ENCODE assay signal across 9 cellular contexts in the genomic region with DNA sequence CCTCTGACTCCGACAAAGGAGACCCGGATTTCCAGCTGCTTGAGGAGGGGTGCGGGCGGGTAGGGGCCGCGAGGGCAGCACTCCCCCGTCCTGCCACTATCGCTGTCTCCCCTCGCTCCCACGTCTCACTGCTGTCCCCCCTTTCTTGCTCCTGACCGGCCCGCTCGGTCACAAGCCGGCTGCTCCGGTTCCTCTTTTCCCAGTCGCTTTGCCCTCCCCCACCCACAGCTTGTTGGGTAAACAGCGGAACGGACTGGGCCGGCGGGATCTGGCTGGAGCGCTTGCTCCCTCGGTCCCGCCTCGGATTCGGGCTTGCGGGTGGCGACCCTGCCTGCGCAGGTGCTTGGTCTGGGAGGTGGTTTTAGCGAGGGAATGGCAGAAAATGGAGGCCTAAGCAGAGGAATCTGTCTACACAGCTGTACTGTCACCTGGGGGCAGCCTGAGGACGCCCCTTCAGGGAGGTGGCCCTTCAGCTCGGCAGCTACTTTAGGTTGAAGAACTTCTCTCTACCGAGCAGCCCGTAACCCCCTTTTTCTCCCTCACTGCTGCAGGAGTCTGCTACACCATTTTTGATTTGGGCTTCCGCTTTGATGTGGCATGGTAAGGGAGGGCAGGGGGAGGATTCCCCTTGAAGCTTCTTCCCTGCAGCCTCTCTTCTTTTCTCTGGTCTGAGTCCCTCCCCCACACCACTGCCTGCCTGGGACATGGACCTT. TPM values are rescaled to one million over a fixed set of nuclear protein-coding genes. Genes with fewer than 3 reads are reported as not detected.
DNase-seq lines count a peak whose midpoint lies in the region; ATAC-seq, FAIRE-seq and TF ChIP-seq lines count a peak whose summit lies in the region.
"Had no signal": no experiment of that assay in that cellular context is flagged by ENCODE, and none has a peak within 500 bp of the region (broad histone marks: within the 10 kb centered on the region; RNA-seq: fewer than 3 reads in every experiment).

No MANE protein-coding gene starts in this region.

- H3K4me1 ChIP-seq in MM.1S (ENCODE audit: low read length) (peaks cover 44% of the 10 kb centered on the region), neuron (ENCODE audit: insufficient read depth, low read length) (peaks cover 55% of the 10 kb centered on the region)

- peak overlapping the region; percentile 96 for H3K4me3 ChIP-seq in MM.1S (ENCODE audit: low read length)
- H3K4me3 ChIP-seq in neuron (ENCODE audit: low read length): peak overlapping the region; percentile 72

- peak overlapping the region; percentile 95 for H3K9ac ChIP-seq in MM.1S (ENCODE audit: low read length)

- intact Hi-C loops in activated T-helper 1 cell treated with anti-CD3 and anti-CD28 coated beads, Interleukin-12 subunit alpha, Interleukin-12 subunit beta, Interleukin-2, Interleukin-4 antibody, amounts not matched to agents 30 ng/mL and 10 ng/mL and 1 ng/mL, durations not matched to agents 14 hours and 24 hours and 36 hours (cut with micrococcal nuclease): loop anchor here (10.0 kb wide), 1 partner anchor 611 kb away; the partner anchor contains the start of gene ELOVL1

- H3K79me2 ChIP-seq in MM.1S (ENCODE audit: low read length): peaks cover 56% of the 10 kb centered on the region

- H3K27me3 Mint-ChIP-seq in activated T-helper 1 cell treated with anti-CD3 and anti-CD28 coated beads, Interleukin-12 subunit alpha, Interleukin-12 subunit beta, Interleukin-2, Interleukin-4 antibody, amounts not matched to agents 30 ng/mL and 10 ng/mL and 1 ng/mL, durations not matched to agents 14 hours and 24 hours and 36 hours (ENCODE audit: insufficient read depth): peaks cover 1% of the 10 kb centered on the region

- peaks cover 60% of the 10 kb centered on the region for H3K4me1 Mint-ChIP-seq in activated T-helper 1 cell treated with anti-CD3 and anti-CD28 coated beads, Interleukin-12 subunit alpha, Interleukin-12 subunit beta, Interleukin-2, Interleukin-4 antibody, amounts not matched to agents 30 ng/mL and 10 ng/mL and 1 ng/mL, durations not matched to agents 14 hours and 24 hours and 36 hours (ENCODE audit: low read depth)

- H3K9me2 ChIP-seq in MM.1S (replicated peaks; ENCODE audit: insufficient read depth, low read length): no peaks in the 10 kb centered on the region

- peak; percentile 71 for DNase-seq in activated CD8-positive, alpha-beta memory T cell treated with anti-CD3 and anti-CD28 coated beads for 24 hours
- no peak for DNase-seq in activated CD8-positive, alpha-beta memory T cell treated with anti-CD3 and anti-CD28 coated beads, Interleukin-2, amount 50 U/mL, for 4 hours
- DNase-seq in MM.1S (no peak), frontal cortex (ENCODE audit: low spot score in 2 of 2) (peak; percentile 63 to 68), DMS114 treated with DMSO at 0.1 percent for 48 hours (lab: John Stamatoyannopoulos, UW; ENCODE audit: unreplicated experiment) (no peak)
- peak; percentile 25 for DNase-seq in activated T-helper 1 cell treated with anti-CD3 and anti-CD28 coated beads, Interleukin-12 subunit alpha, Interleukin-12 subunit beta, Interleukin-2, Interleukin-4 antibody, amounts not matched to agents 30 ng/mL and 10 ng/mL and 1 ng/mL, durations not matched to agents 14 hours and 24 hours and 36 hours (ENCODE audit: low spot score)

- H3F3A ChIP-seq in MM.1S (ENCODE audit: insufficient read depth, low read length): peaks cover 27% of the 10 kb centered on the region

- 0 out of 2 replicates have a peak, but pooled peaks cover 3% of the 10 kb centered on the region for H3K36me3 ChIP-seq in MM.1S (replicated peaks; ENCODE audit: insufficient read depth, low read length)
- H3K36me3 ChIP-seq in neuron (ENCODE audit: insufficient read depth, low read length): peaks cover 20% of the 10 kb centered on the region

- H3K27me3 ChIP-seq in MM.1S (replicated peaks; ENCODE audit: insufficient read depth, low read length) (no peaks in the 10 kb centered on the region), neuron (ENCODE audit: insufficient read depth, low read length) (no peaks in the 10 kb centered on the region)

- no peak for ATAC-seq in HG03196 (IDR thresholded peaks at IDR 0.05; ENCODE audit: unreplicated experiment)

- H3K27ac ChIP-seq in MM.1S (ENCODE audit: low read length): peak overlapping the region; percentile 79; the same call in 1 of the 2 replicates

- no peaks in the 10 kb centered on the region for H3K9me3 Mint-ChIP-seq in activated T-helper 1 cell treated with anti-CD3 and anti-CD28 coated beads, Interleukin-12 subunit alpha, Interleukin-12 subunit beta, Interleukin-2, Interleukin-4 antibody, amounts not matched to agents 30 ng/mL and 10 ng/mL and 1 ng/mL, durations not matched to agents 14 hours and 24 hours and 36 hours

- H3K9me3 ChIP-seq in MM.1S (replicated peaks; ENCODE audit: insufficient read depth, low read length): no peaks in the 10 kb centered on the region
- H3K9me3 ChIP-seq in neuron (ENCODE audit: low read length): no peaks in the 10 kb centered on the region

- peak overlapping the region; percentile 85 for H3K4me3 Mint-ChIP-seq in activated T-helper 1 cell treated with anti-CD3 and anti-CD28 coated beads, Interleukin-12 subunit alpha, Interleukin-12 subunit beta, Interleukin-2, Interleukin-4 antibody, amounts not matched to agents 30 ng/mL and 10 ng/mL and 1 ng/mL, durations not matched to agents 14 hours and 24 hours and 36 hours

- peak overlapping the region; percentile 87 for H2AFZ ChIP-seq in MM.1S (ENCODE audit: low read length)
- H2AFZ ChIP-seq in neuron (ENCODE audit: low read depth, low read length): peak overlapping the region; percentile 91

- peak overlapping the region; percentile 80 for H3K27ac Mint-ChIP-seq in activated T-helper 1 cell treated with anti-CD3 and anti-CD28 coated beads, Interleukin-12 subunit alpha, Interleukin-12 subunit beta, Interleukin-2, Interleukin-4 antibody, amounts not matched to agents 30 ng/mL and 10 ng/mL and 1 ng/mL, durations not matched to agents 14 hours and 24 hours and 36 hours

- H4K20me1 ChIP-seq in MM.1S (ENCODE audit: insufficient read depth, low read length): peaks cover 4% of the 10 kb centered on the region; the same call in 1 of the 2 replicates

- no peak for FAIRE-seq in frontal cortex (lab: Jason Lieb, UNC)
- FAIRE-seq: islet of Langerhans had no signal

- H3K4me2 ChIP-seq in MM.1S (ENCODE audit: low read depth, low read length): peak overlapping the region; percentile 87

- no peak for TF ChIP-seq CTCF in MM.1S (IDR thresholded peaks at IDR 0.05; ENCODE audit: low read length)

- peaks cover 43% of the 10 kb centered on the region for H3K36me3 Mint-ChIP-seq in activated T-helper 1 cell treated with anti-CD3 and anti-CD28 coated beads, Interleukin-12 subunit alpha, Interleukin-12 subunit beta, Interleukin-2, Interleukin-4 antibody, amounts not matched to agents 30 ng/mL and 10 ng/mL and 1 ng/mL, durations not matched to agents 14 hours and 24 hours and 36 hours (ENCODE audit: low read depth)

RNA-seq across cellular contexts. Expression of gene ATP6V0B, which starts 0.6 kb away (rescaled TPM):
- 187 and 195 TPM in 2 replicates for total RNA-seq in activated T-helper 1 cell treated with anti-CD3 and anti-CD28 coated beads, Interleukin-12 subunit alpha, Interleukin-12 subunit beta, Interleukin-2, Interleukin-4 antibody, amounts not matched to agents 30 ng/mL and 10 ng/mL and 1 ng/mL, durations not matched to agents 14 hours and 24 hours and 36 hours
- total RNA-seq in frontal cortex: 265 TPM

RNA-seq across cellular contexts. Expression of gene B4GALT2, which starts 3.6 kb away (rescaled TPM):
- total RNA-seq in activated T-helper 1 cell treated with anti-CD3 and anti-CD28 coated beads, Interleukin-12 subunit alpha, Interleukin-12 subunit beta, Interleukin-2, Interleukin-4 antibody, amounts not matched to agents 30 ng/mL and 10 ng/mL and 1 ng/mL, durations not matched to agents 14 hours and 24 hours and 36 hours: 51.2 and 51.3 TPM in 2 replicates
- total RNA-seq in frontal cortex: 119 TPM

RNA-seq across cellular contexts. Expression of gene DPH2, which starts 5.6 kb away (rescaled TPM):
- 73.8 and 74.8 TPM in 2 replicates for total RNA-seq in activated T-helper 1 cell treated with anti-CD3 and anti-CD28 coated beads, Interleukin-12 subunit alpha, Interleukin-12 subunit beta, Interleukin-2, Interleukin-4 antibody, amounts not matched to agents 30 ng/mL and 10 ng/mL and 1 ng/mL, durations not matched to agents 14 hours and 24 hours and 36 hours
- total RNA-seq in frontal cortex: 12.2 TPM

RNA-seq across cellular contexts. Expression of gene CCDC24, which starts 16.0 kb away (rescaled TPM):
- 2.7 TPM in 2 replicates for total RNA-seq in activated T-helper 1 cell treated with anti-CD3 and anti-CD28 coated beads, Interleukin-12 subunit alpha, Interleukin-12 subunit beta, Interleukin-2, Interleukin-4 antibody, amounts not matched to agents 30 ng/mL and 10 ng/mL and 1 ng/mL, durations not matched to agents 14 hours and 24 hours and 36 hours
- total RNA-seq in frontal cortex: 5.3 TPM

RNA-seq across cellular contexts. Expression of gene IPO13, which starts 28.7 kb away (rescaled TPM):
- total RNA-seq in activated T-helper 1 cell treated with anti-CD3 and anti-CD28 coated beads, Interleukin-12 subunit alpha, Interleukin-12 subunit beta, Interleukin-2, Interleukin-4 antibody, amounts not matched to agents 30 ng/mL and 10 ng/mL and 1 ng/mL, durations not matched to agents 14 hours and 24 hours and 36 hours: 28.6 and 33.9 TPM in 2 replicates
- 13.9 TPM for total RNA-seq in frontal cortex

Comparison
In these comparisons a context has a peak if more than half of its experiments do, and no peak if none do; other contexts are left out.
1. DNase-seq: peak in activated CD8-positive, alpha-beta memory T cell treated with anti-CD3 and anti-CD28 coated beads for 24 hours (single experiment), activated T-helper 1 cell treated with anti-CD3 and anti-CD28 coated beads, Interleukin-12 subunit alpha, Interleukin-12 subunit beta, Interleukin-2, Interleukin-4 antibody, amounts not matched to agents 30 ng/mL and 10 ng/mL and 1 ng/mL, durations not matched to agents 14 hours and 24 hours and 36 hours (single experiment) and frontal cortex (2 of 2); none in activated CD8-positive, alpha-beta memory T cell treated with anti-CD3 and anti-CD28 coated beads, Interleukin-2, amount 50 U/mL, for 4 hours (single experiment), MM.1S (single experiment) and DMS114 treated with DMSO at 0.1 percent for 48 hours (single experiment).